Comparison of ENCODE assay signal across 10 cellular contexts in genomic region chr3:33273628-33274027, GRCh38. TPM values are rescaled to one million over a fixed set of nuclear protein-coding genes. Genes with fewer than 3 reads are reported as not detected.
"Had no signal": no experiment of that assay in that cellular context is flagged by ENCODE, and none has a peak within 500 bp of the region (broad histone marks: within the 10 kb centered on the region; RNA-seq: fewer than 3 reads in every experiment).

No MANE protein-coding gene starts in this region.

- ATAC-seq: GM23338, HCT116 had no signal

- H3K9me3 ChIP-seq: HAP-1 had no signal

- DNase-seq: GM23248, GOT3, H7, H9, HCEC 1CT, HFFc6 had no signal

- H3K4me3 ChIP-seq: GM23248, GM23338, HAP-1 had no signal

- H3K36me3 ChIP-seq: HAP-1 had no signal

- H3K27ac ChIP-seq: GM23248 had no signal

RNA-seq across cellular contexts. Expression of gene SUSD5, which starts 55.0 kb away (rescaled TPM):
- total RNA-seq: H4 had no signal
